In the genomic region with DNA sequence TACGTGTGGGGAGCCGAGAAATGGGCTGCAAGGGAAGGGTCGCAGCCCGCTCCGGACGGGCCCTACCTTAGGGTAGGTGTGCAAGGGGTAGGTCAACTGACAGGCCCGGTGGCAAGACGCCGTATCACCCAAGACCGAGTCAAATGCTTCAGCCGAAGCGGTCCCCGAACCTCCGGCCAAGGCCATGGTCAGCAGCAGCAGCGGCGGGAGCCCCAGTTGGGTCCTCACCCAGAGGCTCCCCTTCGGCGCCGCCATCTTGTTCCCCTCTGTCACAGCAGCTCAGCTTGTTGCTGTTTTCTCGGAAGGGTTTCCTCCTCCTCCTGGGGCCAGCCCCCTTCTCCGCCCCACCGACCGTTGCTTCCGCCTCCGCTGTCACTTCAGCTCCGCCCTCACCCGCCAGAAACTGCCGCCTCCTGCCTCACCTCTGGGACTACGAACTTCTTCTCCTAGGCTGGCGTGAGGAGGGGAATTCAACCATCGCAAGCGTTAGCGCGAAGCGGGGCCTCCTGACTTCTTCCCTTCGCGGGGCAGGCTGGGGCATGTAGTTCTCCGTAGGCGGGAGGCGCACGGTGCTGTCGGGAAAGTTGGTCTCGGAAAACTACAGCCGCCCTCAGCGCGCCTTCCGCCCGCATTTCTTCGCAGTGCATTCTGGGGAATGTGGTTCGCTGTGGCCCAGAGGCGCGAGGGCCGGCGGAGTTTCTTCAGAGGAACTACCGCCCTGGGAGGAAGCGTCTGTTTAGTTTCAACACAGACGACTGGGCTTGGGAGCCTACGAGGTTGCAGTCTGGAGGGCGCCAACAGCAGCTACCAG, we compare ENCODE assay signal across 8 cellular contexts. TPM values are rescaled to one million over a fixed set of nuclear protein-coding genes. Genes with fewer than 3 reads are reported as not detected.
DNase-seq lines count a peak whose midpoint lies in the region; ATAC-seq, FAIRE-seq and TF ChIP-seq lines count a peak whose summit lies in the region.

A gene (plus strand): TSS at position 675 of the 811 bp plus-strand sequence. CDS start 815 bp downstream, outside the sequence.
A gene with protein sequence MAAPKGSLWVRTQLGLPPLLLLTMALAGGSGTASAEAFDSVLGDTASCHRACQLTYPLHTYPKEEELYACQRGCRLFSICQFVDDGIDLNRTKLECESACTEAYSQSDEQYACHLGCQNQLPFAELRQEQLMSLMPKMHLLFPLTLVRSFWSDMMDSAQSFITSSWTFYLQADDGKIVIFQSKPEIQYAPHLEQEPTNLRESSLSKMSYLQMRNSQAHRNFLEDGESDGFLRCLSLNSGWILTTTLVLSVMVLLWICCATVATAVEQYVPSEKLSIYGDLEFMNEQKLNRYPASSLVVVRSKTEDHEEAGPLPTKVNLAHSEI (minus strand): TSS at position 271 of the 811 bp plus-strand sequence. CDS start 16 bp downstream, at position 255.

- WGBS in mesendoderm (ENCODE audit: extremely low coverage, insufficient coverage, low lambda C conversion rate) = no CpG with 5 or more reads among the region's 59 CpGs

- TF ChIP-seq CTCF in Caco-2 (IDR thresholded peaks at IDR 0.05; ENCODE audit: insufficient read depth in 1 of 2, low read depth in 1 of 2, low read length in 1 of 2, severe bottlenecking in 1 of 2, unreplicated experiment in 1 of 2) = no peak

- H3K4ac ChIP-seq in mesendoderm (ENCODE audit: low read depth, low read length) = peak within 1 kb of the TSS; percentile 39

- no TSS peak for BruUV-seq in Caco-2 (replicated peaks; lab: Mats Ljungman, UMichigan)

- no peak within 1 kb of the TSS for H2BK120ac ChIP-seq in mesendoderm (ENCODE audit: low read depth, low read length)

- H4K8ac ChIP-seq in mesendoderm (ENCODE audit: low read depth, low read length) = peak within 1 kb of the TSS; percentile 67

- peak; percentile 86 for FAIRE-seq in HTR-8/SVneo (lab: Jason Lieb, UNC)

- peaks cover 6% of the 10 kb centered on the region for H3K79me2 ChIP-seq in mesendoderm (ENCODE audit: control insufficient read depth, insufficient read depth, low read length)

- H3K4me3 Mint-ChIP-seq in Caco-2 (ENCODE audit: unreplicated experiment) = no peak within 1 kb of the TSS

- no peaks in the 10 kb centered on the region for H3K27me3 Mint-ChIP-seq in Caco-2 (ENCODE audit: insufficient read depth, unreplicated experiment)

- H3K9me3 Mint-ChIP-seq in Caco-2 (ENCODE audit: unreplicated experiment) = no peaks in the 10 kb centered on the region

- no peaks in the 10 kb centered on the region for H3K36me3 ChIP-seq in Caco-2 (ENCODE audit: control insufficient read depth, insufficient read depth, low read length)
- no peaks in the 10 kb centered on the region for H3K36me3 ChIP-seq in endocrine pancreas (ENCODE audit: control insufficient read depth, insufficient read depth, low read length)
- no peaks in the 10 kb centered on the region for H3K36me3 ChIP-seq in mesendoderm (ENCODE audit: control insufficient read depth, insufficient read depth, low read length)

- ATAC-seq in GM21381 (IDR thresholded peaks at IDR 0.05; ENCODE audit: unreplicated experiment) = peak; percentile 93

- peak within 1 kb of the TSS; percentile 82 for H3K4me3 ChIP-seq in Caco-2 (ENCODE audit: low read depth, low read length)
- peak within 1 kb of the TSS; percentile 93 for H3K4me3 ChIP-seq in endocrine pancreas (ENCODE audit: control insufficient read depth, insufficient read depth, low read length)
- H3K4me3 ChIP-seq in mesendoderm (ENCODE audit: low read length) = peak within 1 kb of the TSS; percentile 77

- no peak within 1 kb of the TSS for H3K18ac ChIP-seq in mesendoderm (ENCODE audit: low read length)

- peak within 1 kb of the TSS; percentile 57 for H3K4me2 ChIP-seq in mesendoderm (ENCODE audit: low read length)

- intact Hi-C loops in Caco-2 (cut with micrococcal nuclease; ENCODE audit: unreplicated experiment) = loop anchor here (1.0 to 2.0 kb wide), 2 partner anchors 24 to 215 kb away; a partner anchor contains a TSS

- H3K27ac ChIP-seq in mesendoderm (ENCODE audit: low read depth, low read length) = peak within 1 kb of the TSS; percentile 46

- DNase-seq in Caco-2 = peak; percentile 95 to 97
- DNase-seq in HTR-8/SVneo (ENCODE audit: insufficient read length, low spot score) = peak; percentile 92
- peak; percentile 99 for DNase-seq in NOMO-1 treated with dmso at 0.1 percent for 144 hours (lab: John Stamatoyannopoulos, UW; ENCODE audit: unreplicated experiment)
- peak; percentile 79 to 95 (median 91) for DNase-seq in activated CD8-positive, alpha-beta memory T cell treated with anti-CD3 and anti-CD28 coated beads for 48 hours (ENCODE audit: low read depth in 2 of 3, low spot score in 2 of 3)
- peak; percentile 100 for DNase-seq in mesendoderm
- peak; percentile 93 for DNase-seq in stimulated activated CD8-positive, alpha-beta memory T cell treated with anti-CD3 and anti-CD28 coated beads, Interleukin-15, amount 100 ng/mL, for 1 hour (ENCODE audit: low read depth)

- no peak within 1 kb of the TSS for H4K5ac ChIP-seq in mesendoderm (ENCODE audit: low read length)

- no peak within 1 kb of the TSS for H2AK5ac ChIP-seq in mesendoderm (ENCODE audit: low read length)

- POLR2A ChIA-PET in Caco-2 (lab: Charles Lee) = interaction anchor here (1.7 kb wide), 1 partner anchor 107 kb away, joined by 10 read pairs; a partner anchor contains a TSS

- H3K9ac ChIP-seq in endocrine pancreas (ENCODE audit: control insufficient read depth, insufficient read depth, low read length) (peak within 1 kb of the TSS; percentile 95), mesendoderm (ENCODE audit: low read length) (peak within 1 kb of the TSS; percentile 82)

- H3K27me3 ChIP-seq in Caco-2 (replicated peaks; ENCODE audit: control insufficient read depth, insufficient read depth, low read length) (no peaks in the 10 kb centered on the region), endocrine pancreas (ENCODE audit: control insufficient read depth, insufficient read depth, low read length) (no peaks in the 10 kb centered on the region), mesendoderm (ENCODE audit: insufficient read depth, low read length, poor library complexity) (no peaks in the 10 kb centered on the region)

- H3K36me3 Mint-ChIP-seq in Caco-2 (ENCODE audit: insufficient read depth, unreplicated experiment) = peaks cover 6% of the 10 kb centered on the region

- no peaks in the 10 kb centered on the region for H3K4me1 Mint-ChIP-seq in Caco-2 (ENCODE audit: low read depth, unreplicated experiment)

- H3K23ac ChIP-seq in mesendoderm (ENCODE audit: low read length) = peak within 1 kb of the TSS; percentile 52

- peak within 1 kb of the TSS; percentile 7 for H2BK5ac ChIP-seq in mesendoderm (ENCODE audit: low read length)

- no peak within 1 kb of the TSS for H2BK15ac ChIP-seq in mesendoderm (replicated peaks; ENCODE audit: low read depth)

- peaks cover 7% of the 10 kb centered on the region for H3K79me1 ChIP-seq in mesendoderm (ENCODE audit: low read length)

- no peaks in the 10 kb centered on the region for H3K9me3 ChIP-seq in Caco-2
- H3K9me3 ChIP-seq in endocrine pancreas (ENCODE audit: control insufficient read depth, low read length) = no peaks in the 10 kb centered on the region

- peak within 1 kb of the TSS; percentile 92 for H3K56ac ChIP-seq in mesendoderm (ENCODE audit: low read length)

- CTCF ChIA-PET in Caco-2 (lab: Charles Lee) = interaction anchor here (0.6 to 1.5 kb wide), 2 partner anchors 29 to 726 kb away, joined by 3 read pairs; no protein-coding TSS in a partner anchor

- no peak within 1 kb of the TSS for H3K27ac Mint-ChIP-seq in Caco-2 (ENCODE audit: unreplicated experiment)

- H3K4me1 ChIP-seq in Caco-2 = no peaks in the 10 kb centered on the region
- H3K4me1 ChIP-seq in endocrine pancreas (ENCODE audit: control insufficient read depth, insufficient read depth, low read length) = peaks cover 9% of the 10 kb centered on the region
- no peaks in the 10 kb centered on the region for H3K4me1 ChIP-seq in mesendoderm (ENCODE audit: control insufficient read depth, low read depth, low read length)

RNA-seq across cellular contexts. Expression of the first gene that starts in this region (rescaled TPM):
- 1.9 and 3.2 TPM in 2 replicates for total RNA-seq in Caco-2 (2022)
- polyA plus RNA-seq in mesendoderm (2013, experiment 1 of 2) = 2.1 TPM
- polyA plus RNA-seq in mesendoderm (2013, experiment 2 of 2) = 1.9 TPM

RNA-seq across cellular contexts. Expression of the second gene that starts in this region (rescaled TPM):
- total RNA-seq in Caco-2 (2022) = 116 TPM in 2 replicates
- 98.0 TPM for polyA plus RNA-seq in mesendoderm (2013, experiment 1 of 2)
- 94.3 TPM for polyA plus RNA-seq in mesendoderm (2013, experiment 2 of 2)

Comparison
In these comparisons a context has a peak if more than half of its experiments do, and no peak if none do; other contexts are left out.
1. Peak in every context shown above with its lines: DNase-seq, ATAC-seq, H3K4me3 ChIP-seq and H3K27ac ChIP-seq.